ENCODE assay signal across 23 cellular contexts in the genomic region with DNA sequence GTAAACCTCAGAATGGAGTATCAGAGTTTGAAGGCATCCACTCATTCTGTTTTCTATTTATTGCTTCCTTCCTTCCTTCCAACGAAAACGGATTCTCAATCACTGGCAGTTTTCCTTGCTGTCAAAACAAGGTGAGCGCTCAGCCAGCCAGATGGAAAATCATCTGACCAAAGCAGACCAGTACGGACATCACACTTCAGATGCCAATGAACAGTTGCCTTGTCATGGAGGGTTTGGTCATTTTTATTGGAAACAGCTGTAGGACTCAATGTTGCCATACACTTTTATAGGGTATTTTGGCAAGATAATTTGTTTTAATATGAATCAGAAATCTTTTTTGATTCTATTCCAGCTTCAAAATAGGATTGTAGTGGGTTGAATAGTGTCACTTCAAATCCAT.
"Had no signal": no experiment of that assay in that cellular context is flagged by ENCODE, and none has a peak within 500 bp of the region (broad histone marks: within the 10 kb centered on the region; RNA-seq: fewer than 3 reads in every experiment).

No MANE protein-coding gene starts in this region.

- H3K4me3 ChIP-seq: esophagus squamous epithelium, gastroesophageal sphincter, prostate gland, spleen, upper lobe of right lung had no signal

- H3K4me1 ChIP-seq: esophagus squamous epithelium, prostate gland, spleen, upper lobe of right lung had no signal

- H3K27me3 ChIP-seq: esophagus squamous epithelium, gastroesophageal sphincter, spleen, upper lobe of right lung had no signal

- H3K9me3 ChIP-seq: esophagus squamous epithelium, gastroesophageal sphincter, prostate gland, spleen, upper lobe of right lung had no signal

- H3K36me3 ChIP-seq: prostate gland had no signal

- H3K27ac ChIP-seq: esophagus squamous epithelium, gastroesophageal sphincter, prostate gland, upper lobe of right lung had no signal

- DNase-seq: activated CD4-positive, alpha-beta memory T cell treated with anti-CD3 and anti-CD28 coated beads for 36 hours; activated CD4-positive, alpha-beta T cell treated with anti-CD3 and anti-CD28 coated beads for 48 hours; activated CD4-positive, CD25-positive, alpha-beta regulatory T cell; activated effector memory CD4-positive, alpha-beta T cell treated with Interleukin-2 at 50 U/mL for 16 hours; activated naive CD4-positive, alpha-beta T cell treated with anti-CD3 and anti-CD28 coated beads for 36 hours; activated naive CD8-positive, alpha-beta T cell treated with anti-CD3 and anti-CD28 coated beads, Interleukin-2, amount 10 ng/mL, durations not matched to agents 7 days and 5 days; activated T-cell treated with anti-CD3 and anti-CD28 coated beads, Interleukin-2, amount 50 U/mL, for 72 hours; amniotic stem cell; cerebellar nuclear complex; cortex of kidney; endodermal cell; esophagus squamous epithelium; head of caudate nucleus; islet precursor cell; left cardiac atrium; spleen; stimulated activated CD4-positive, alpha-beta T cell treated with anti-CD3 and anti-CD28 coated beads, Interleukin-4, amount 100 ng/mL, for 24 hours; stimulated activated naive CD4-positive, alpha-beta T cell treated with Interleukin-2 at 50 U/mL for 16 hours; T-helper 17 cell; upper lobe of right lung had no signal

- ATAC-seq: activated T-cell treated with anti-CD3 and anti-CD28 coated beads, Interleukin-2, amount 50 U/mL, for 72 hours; gastroesophageal sphincter; left cardiac atrium; natural killer cell treated with Interleukin-12 subunit alpha and Interleukin-12 subunit beta and Interleukin-15 and Interleukin-18, amount 100 ng/mL, for 72 hours; T-helper 17 cell; upper lobe of right lung had no signal
